In genomic region chr20:57617079-57617795, GRCh38 we compare ENCODE assay signal across 15 cellular contexts. TPM values are rescaled to one million over a fixed set of nuclear protein-coding genes. Genes with fewer than 3 reads are reported as not detected.
DNase-seq lines count a peak whose midpoint lies in the region; ATAC-seq and TF ChIP-seq lines count a peak whose summit lies in the region.
"Had no signal": no experiment of that assay in that cellular context is flagged by ENCODE, and none has a peak within 500 bp of the region (broad histone marks: within the 10 kb centered on the region; RNA-seq: fewer than 3 reads in every experiment).

No MANE protein-coding gene starts in this region.

- peak overlapping the region; percentile 95 for H3K4me2 ChIP-seq in BLaER1

- no peak overlapping the region for H3K9ac ChIP-seq in BLaER1

- H3K27me3 ChIP-seq in BLaER1, result peaks cover 9% of the 10 kb centered on the region

- intact Hi-C loops in Calu3 (cut with micrococcal nuclease; ENCODE audit: unreplicated experiment), result loop anchor here (1.0 to 5.0 kb wide), 2 partner anchors 30 to 400 kb away; no protein-coding TSS in a partner anchor
- intact Hi-C loops in activated CD4-positive, alpha-beta memory T cell treated with anti-CD3 and anti-CD28 coated beads for 36 hours (cut with micrococcal nuclease), result loop anchor here (5.0 kb wide), 1 partner anchor 790 kb away; no protein-coding TSS in a partner anchor

- H3K36me3 Mint-ChIP-seq in Calu3 (ENCODE audit: insufficient read depth, unreplicated experiment) (peaks cover under 1% of the 10 kb centered on the region), naive B cell (peaks cover 0 to 15% of the 10 kb centered on the region in 2 donors)
- peaks cover 7% of the 10 kb centered on the region for H3K36me3 Mint-ChIP-seq in activated CD4-positive, alpha-beta memory T cell treated with anti-CD3 and anti-CD28 coated beads for 36 hours
- H3K36me3 Mint-ChIP-seq: mesothelial cell of epicardium had no signal

- no peaks in the 10 kb centered on the region for H3K9me3 Mint-ChIP-seq in Calu3 (ENCODE audit: low read depth, unreplicated experiment)
- H3K9me3 Mint-ChIP-seq in activated CD4-positive, alpha-beta memory T cell treated with anti-CD3 and anti-CD28 coated beads for 36 hours, result no peaks in the 10 kb centered on the region
- no peaks in the 10 kb centered on the region for H3K9me3 Mint-ChIP-seq in naive B cell
- H3K9me3 Mint-ChIP-seq: mesothelial cell of epicardium had no signal

- H3K27ac ChIP-seq in BLaER1, result no peak overlapping the region
- H3K27ac ChIP-seq: gastroesophageal sphincter had no signal

- no peak for TF ChIP-seq CTCF in Calu3 (IDR thresholded peaks at IDR 0.05; ENCODE audit: unreplicated experiment)

- in situ Hi-C loops in ACHN (cut with HindIII; ENCODE audit: low pct_ligation_motif_present, low pct_unique_long_range_greater_than_20kb, low sequenced_read_pairs), result no loop called here

- ATAC-seq in naive B cell (ENCODE audit: low read depth in 2 of 2) (no peak), GM19324 (IDR thresholded peaks at IDR 0.05; ENCODE audit: low FRiP score, unreplicated experiment) (no peak)
- ATAC-seq: gastroesophageal sphincter, Right ventricle myocardium inferior had no signal

- POLR2A ChIA-PET in activated CD4-positive, alpha-beta memory T cell treated with anti-CD3 and anti-CD28 coated beads for 36 hours (lab: Charles Lee), result interaction anchor here (0.9 kb wide), 1 partner anchor 92 kb away, joined by 3 read pairs; the partner anchor contains the start of gene PMEPA1

- BruUV-seq in Calu3 (replicated peaks; lab: Mats Ljungman, UMichigan), result no TSS peak

- H3K27me3 Mint-ChIP-seq in Calu3 (ENCODE audit: unreplicated experiment), result no peaks in the 10 kb centered on the region
- peaks cover 5% of the 10 kb centered on the region for H3K27me3 Mint-ChIP-seq in activated CD4-positive, alpha-beta memory T cell treated with anti-CD3 and anti-CD28 coated beads for 36 hours
- no peaks in the 10 kb centered on the region for H3K27me3 Mint-ChIP-seq in naive B cell

- DNase-seq in Calu3, result no peak
- DNase-seq in activated CD4-positive, alpha-beta memory T cell treated with anti-CD3 and anti-CD28 coated beads for 36 hours, result no peak
- DNase-seq in naive B cell, result no peak
- DNase-seq in central memory CD4-positive, alpha-beta T cell, result no peak
- no peak for DNase-seq in NOMO-1 (lab: John Stamatoyannopoulos, UW; ENCODE audit: unreplicated experiment in 2 of 2)
- DNase-seq in ACHN, result no peak
- DNase-seq: AML-193, cerebellar nuclear complex, stomach, T1000 had no signal

- peaks cover 78% of the 10 kb centered on the region for H3K4me1 ChIP-seq in BLaER1
- H3K4me1 ChIP-seq: gastroesophageal sphincter had no signal

- no peak overlapping the region for H3K4me3 ChIP-seq in BLaER1
- H3K4me3 ChIP-seq: gastroesophageal sphincter, stomach had no signal

- H3K4me1 Mint-ChIP-seq in Calu3 (ENCODE audit: low read depth, unreplicated experiment), result peaks cover 44% of the 10 kb centered on the region
- H3K4me1 Mint-ChIP-seq in activated CD4-positive, alpha-beta memory T cell treated with anti-CD3 and anti-CD28 coated beads for 36 hours (ENCODE audit: low read depth), result peaks cover 52% of the 10 kb centered on the region
- peaks cover 35 to 57% (median 57%) of the 10 kb centered on the region in 3 donors for H3K4me1 Mint-ChIP-seq in naive B cell
- H3K4me1 Mint-ChIP-seq: mesothelial cell of epicardium had no signal

- H4K20me1 ChIP-seq in BLaER1, result peaks cover 19% of the 10 kb centered on the region

- H3K4me3 Mint-ChIP-seq in Calu3 (ENCODE audit: low read depth, unreplicated experiment) (peak overlapping the region; percentile 25), naive B cell (peak overlapping the region; percentile 26 to 95 (median 93))
- no peak overlapping the region for H3K4me3 Mint-ChIP-seq in activated CD4-positive, alpha-beta memory T cell treated with anti-CD3 and anti-CD28 coated beads for 36 hours
- H3K4me3 Mint-ChIP-seq: mesothelial cell of epicardium had no signal

- CTCF ChIA-PET in Calu3 (lab: Charles Lee), result interaction anchor here (0.6 to 2.0 kb wide), 11 partner anchors 7 to 590 kb away, joined by 3 to 7 read pairs (median 4); a partner anchor contains a TSS
- CTCF ChIA-PET in activated CD4-positive, alpha-beta memory T cell treated with anti-CD3 and anti-CD28 coated beads for 36 hours (lab: Charles Lee), result interaction anchor here (0.6 to 4.1 kb wide), 4 partner anchors 11 to 1605 kb away, joined by 4 to 27 read pairs (median 4); no protein-coding TSS in a partner anchor

- H3K9me3 ChIP-seq in BLaER1, result no peaks in the 10 kb centered on the region
- H3K9me3 ChIP-seq: gastroesophageal sphincter, stomach had no signal

- H3K36me3 ChIP-seq in BLaER1, result no peaks in the 10 kb centered on the region
- H3K36me3 ChIP-seq: gastroesophageal sphincter, stomach had no signal

- H3K27ac Mint-ChIP-seq in Calu3 (ENCODE audit: unreplicated experiment) (no peak overlapping the region), naive B cell (peak overlapping the region in 5 of 6 donors; percentile 69 to 99 (median 98))
- H3K27ac Mint-ChIP-seq in activated CD4-positive, alpha-beta memory T cell treated with anti-CD3 and anti-CD28 coated beads for 36 hours, result peak overlapping the region; percentile 13
- H3K27ac Mint-ChIP-seq: mesothelial cell of epicardium had no signal

RNA-seq across cellular contexts. Expression of gene ZBP1, which starts 3.0 kb away (rescaled TPM):
- total RNA-seq in Calu3 (2022), result 2.9 and 12.5 TPM in 2 replicates
- total RNA-seq in activated CD4-positive, alpha-beta memory T cell treated with anti-CD3 and anti-CD28 coated beads for 36 hours, result 1 to 10 TPM in 1 of 2 experiments, under 1 TPM in 1; 0.73 to 1.1 TPM
- 10 to 100 TPM in 5 of 6 donors, 1 to 10 TPM in 1; 7.6 to 24.1 (median 15.5) TPM for polyA plus RNA-seq in naive B cell (ENCODE audit: low read depth in 6 of 6)
- total RNA-seq: mesothelial cell of epicardium, stomach had no signal

RNA-seq across cellular contexts. Expression of gene PCK1, which starts 56.3 kb away (rescaled TPM):
- total RNA-seq in Calu3 (2022), result 0.12 and 0.19 TPM in 2 replicates
- not detected for total RNA-seq in activated CD4-positive, alpha-beta memory T cell treated with anti-CD3 and anti-CD28 coated beads for 36 hours
- polyA plus RNA-seq in naive B cell (ENCODE audit: low read depth in 6 of 6), result not detected
- total RNA-seq: mesothelial cell of epicardium had no signal
